In the genomic region with DNA sequence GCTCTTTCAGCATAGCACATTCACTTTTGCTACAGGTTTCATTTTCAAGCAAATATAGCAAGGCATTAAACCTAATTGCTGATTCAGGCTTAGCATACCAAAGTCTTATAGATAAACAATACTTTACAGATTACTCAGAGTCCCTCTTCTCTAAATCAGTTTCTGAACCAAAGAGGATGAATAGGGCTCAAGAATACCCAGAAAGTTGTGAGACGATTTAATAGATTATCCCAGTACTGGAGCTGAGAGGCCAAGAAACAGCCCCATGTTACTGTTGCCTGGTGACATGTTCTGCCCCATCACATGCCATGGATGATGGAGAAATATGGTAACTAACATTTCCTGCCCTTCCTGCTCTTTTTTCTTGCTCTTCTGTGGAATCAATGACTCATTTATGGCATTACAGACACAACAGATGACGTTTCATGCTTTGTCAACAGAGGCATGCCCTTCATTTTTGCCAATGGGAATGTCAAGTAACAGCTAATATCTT, we compare ENCODE assay signal across 12 cellular contexts.
DNase-seq lines count a peak whose midpoint lies in the region; ATAC-seq and TF ChIP-seq lines count a peak whose summit lies in the region.
"Had no signal": no experiment of that assay in that cellular context is flagged by ENCODE, and none has a peak within 500 bp of the region (broad histone marks: within the 10 kb centered on the region; RNA-seq: fewer than 3 reads in every experiment).

No MANE protein-coding gene starts in this region.

- no peak for TF ChIP-seq CTCF in HFF-Myc (IDR thresholded peaks at IDR 0.05; ENCODE audit: low read depth, low read length, missing control alignments)

- DNase-seq in AG08396 (ENCODE audit: low spot score) (peak; percentile 72), HFF-Myc (ENCODE audit: extremely low read depth, low read depth) (peak; percentile 61), amniotic epithelial cell (ENCODE audit: low read depth) (peak; percentile 85), iris pigment epithelial cell (ENCODE audit: low read depth) (peak; percentile 93), 8988T (no peak)
- no peak for DNase-seq in stimulated activated naive CD4-positive, alpha-beta T cell (lab: John Stamatoyannopoulos, UW)
- DNase-seq in activated CD4-positive, CD25-positive, alpha-beta regulatory T cell treated with anti-CD3 and anti-CD28 coated beads, Interleukin-2, amount 50 U/mL, for 72 hours = no peak
- DNase-seq: COR-L47, NCI-H510A treated with DMSO at 0.1 percent for 48 hours, T-helper 1 cell had no signal

- ATAC-seq in HG03097 (IDR thresholded peaks at IDR 0.05; ENCODE audit: low FRiP score, unreplicated experiment) = no peak

- H3K4me3 ChIP-seq in HFF-Myc (replicated peaks; ENCODE audit: low read depth, low read length) = no peak overlapping the region
- H3K4me3 ChIP-seq: HAP-1 had no signal

Comparison
In these comparisons a context has a peak if more than half of its experiments do, and no peak if none do; other contexts are left out.
1. DNase-seq: peak in AG08396 (single experiment), HFF-Myc (single experiment), amniotic epithelial cell (single experiment) and iris pigment epithelial cell (single experiment); none in stimulated activated naive CD4-positive, alpha-beta T cell (0 of 6), 8988T (single experiment) and activated CD4-positive, CD25-positive, alpha-beta regulatory T cell treated with anti-CD3 and anti-CD28 coated beads, Interleukin-2, amount 50 U/mL, for 72 hours (single experiment).